13 cellular contexts compared by ENCODE assay signal in genomic region chr7:14507617-14508016, GRCh38.
DNase-seq lines count a peak whose midpoint lies in the region; ATAC-seq and TF ChIP-seq lines count a peak whose summit lies in the region.
"Had no signal": no experiment of that assay in that cellular context is flagged by ENCODE, and none has a peak within 500 bp of the region (broad histone marks: within the 10 kb centered on the region; RNA-seq: fewer than 3 reads in every experiment).

No MANE protein-coding gene starts in this region.

- CTCF ChIA-PET in Calu3 (lab: Charles Lee): no interaction called here

- peaks cover 9% of the 10 kb centered on the region for H3K9me3 Mint-ChIP-seq in Calu3 (ENCODE audit: low read depth, unreplicated experiment)
- peaks cover 0 to 20% (median 9%) of the 10 kb centered on the region in 9 donors for H3K9me3 Mint-ChIP-seq in naive thymus-derived CD8-positive, alpha-beta T cell

- H3K36me3 ChIP-seq in MG63: no peaks in the 10 kb centered on the region
- H3K36me3 ChIP-seq: BLaER1 treated with 17β-estradiol and CSF1 and Interleukin-3, amounts not matched to agents 10 nM and 100 nM had no signal

- no peaks in the 10 kb centered on the region for H3K27me3 ChIP-seq in MG63
- H3K27me3 ChIP-seq: BLaER1 treated with 17β-estradiol and CSF1 and Interleukin-3, amounts not matched to agents 10 nM and 100 nM had no signal

- peaks cover 31% of the 10 kb centered on the region for H3K4me1 Mint-ChIP-seq in Calu3 (ENCODE audit: low read depth, unreplicated experiment)
- peaks cover 0 to 2% (median 0%) of the 10 kb centered on the region in 4 donors for H3K4me1 Mint-ChIP-seq in naive thymus-derived CD8-positive, alpha-beta T cell
- peaks cover 3% of the 10 kb centered on the region for H3K4me1 Mint-ChIP-seq in T-helper 17 cell

- TF ChIP-seq CTCF in Calu3 (IDR thresholded peaks at IDR 0.05; ENCODE audit: unreplicated experiment) (no peak), fibroblast of villous mesenchyme (IDR thresholded peaks at IDR 0.05; ENCODE audit: insufficient read depth, low read depth, low read length) (no peak)

- peak overlapping the region; percentile 31 for H3K27ac Mint-ChIP-seq in Calu3 (ENCODE audit: unreplicated experiment)
- H3K27ac Mint-ChIP-seq in naive thymus-derived CD8-positive, alpha-beta T cell: no peak overlapping the region
- H3K27ac Mint-ChIP-seq in T-helper 17 cell: no peak overlapping the region

- DNase-seq in Calu3: peak; percentile 64
- peak; percentile 77 for DNase-seq in MG63
- DNase-seq in SHP77 (lab: John Stamatoyannopoulos, UW): peak; percentile 55 to 85
- peak; percentile 1 for DNase-seq in fibroblast of villous mesenchyme (ENCODE audit: low read depth)
- DNase-seq in middle frontal gyrus (ENCODE audit: extremely low spot score, low spot score): no peak
- no peak for DNase-seq in naive thymus-derived CD8-positive, alpha-beta T cell
- no peak for DNase-seq in T-helper 17 cell
- DNase-seq: activated CD4-positive, alpha-beta T cell treated with anti-CD3 and anti-CD28 coated beads for 1 hour; activated gamma-delta T cell; effector CD4-positive, alpha-beta T cell had no signal

- no TSS peak for BruUV-seq in Calu3 (replicated peaks; lab: Mats Ljungman, UMichigan)

- no peaks in the 10 kb centered on the region for H3K36me3 Mint-ChIP-seq in Calu3 (ENCODE audit: insufficient read depth, unreplicated experiment)
- no peaks in the 10 kb centered on the region for H3K36me3 Mint-ChIP-seq in naive thymus-derived CD8-positive, alpha-beta T cell
- H3K36me3 Mint-ChIP-seq in T-helper 17 cell (ENCODE audit: low read depth): no peaks in the 10 kb centered on the region

- no peak overlapping the region for H3K4me3 Mint-ChIP-seq in Calu3 (ENCODE audit: low read depth, unreplicated experiment)
- no peak overlapping the region for H3K4me3 Mint-ChIP-seq in naive thymus-derived CD8-positive, alpha-beta T cell
- no peak overlapping the region for H3K4me3 Mint-ChIP-seq in T-helper 17 cell

- H3K4me3 ChIP-seq in MG63 (no peak overlapping the region), fibroblast of villous mesenchyme (ENCODE audit: low read depth, low read length) (no peak overlapping the region)
- H3K4me3 ChIP-seq: BLaER1 treated with 17β-estradiol and CSF1 and Interleukin-3, amounts not matched to agents 10 nM and 100 nM; K562 had no signal

- ATAC-seq in HG02884 (IDR thresholded peaks at IDR 0.05; ENCODE audit: unreplicated experiment) (no peak), T-helper 17 cell (no peak)
- no peak for ATAC-seq in naive thymus-derived CD8-positive, alpha-beta T cell
- ATAC-seq: K562 had no signal

- intact Hi-C loops in Calu3 (cut with micrococcal nuclease; ENCODE audit: unreplicated experiment): loop anchor here (5.0 kb wide), 1 partner anchor 75 kb away; no protein-coding TSS in a partner anchor

- POLR2A ChIA-PET in naive thymus-derived CD8-positive, alpha-beta T cell (lab: Charles Lee): no interaction called here

- H3K9me3 ChIP-seq in MG63 (peaks cover 23% of the 10 kb centered on the region), T-helper 17 cell (ENCODE audit: control insufficient read depth, low read length, poor library complexity, severe bottlenecking) (no peaks in the 10 kb centered on the region)

- no peaks in the 10 kb centered on the region for H3K27me3 Mint-ChIP-seq in Calu3 (ENCODE audit: unreplicated experiment)
- H3K27me3 Mint-ChIP-seq in naive thymus-derived CD8-positive, alpha-beta T cell: no peaks in the 10 kb centered on the region
- H3K27me3 Mint-ChIP-seq in T-helper 17 cell: no peaks in the 10 kb centered on the region

Comparison
In these comparisons a context has a peak if more than half of its experiments do, and no peak if none do; other contexts are left out.
1. DNase-seq: peak in Calu3 (single experiment), MG63 (single experiment), SHP77 (2 of 2) and fibroblast of villous mesenchyme (single experiment); none in middle frontal gyrus (single experiment), naive thymus-derived CD8-positive, alpha-beta T cell (0 of 10) and T-helper 17 cell (0 of 3).